Comparison of ENCODE assay signal across 8 cellular contexts in the genomic region with DNA sequence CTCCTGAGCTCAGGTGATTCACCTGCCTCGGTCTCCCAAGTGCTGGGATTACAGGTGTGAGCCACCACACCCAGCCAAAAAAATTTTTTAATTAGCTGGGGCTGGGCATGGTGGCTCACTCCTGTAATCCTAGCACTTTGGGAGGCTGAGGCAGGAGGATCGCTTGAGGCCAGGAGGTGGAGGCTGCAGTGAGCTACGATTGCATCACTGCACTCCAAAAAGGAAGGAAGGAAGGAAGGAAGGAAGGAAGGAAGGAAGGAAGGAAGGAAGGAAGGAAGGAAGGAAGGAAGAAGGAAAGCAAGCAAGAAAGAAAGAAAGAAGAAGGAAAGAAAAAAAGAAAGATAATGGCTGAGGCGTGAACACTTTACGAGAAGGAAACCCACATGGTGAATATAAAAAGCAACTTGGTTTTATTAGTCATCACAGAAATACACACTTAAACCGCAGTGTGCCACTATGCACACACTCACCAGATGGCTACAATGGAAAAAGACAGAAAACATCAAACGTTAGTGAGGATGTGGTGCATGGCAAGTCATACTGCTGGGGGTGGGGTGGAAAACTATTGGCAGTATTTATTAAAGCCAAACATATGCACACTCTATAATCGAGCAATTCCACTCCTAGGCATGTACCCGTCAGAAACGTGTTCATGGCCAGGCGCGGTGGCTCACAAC. TPM values are rescaled to one million over a fixed set of nuclear protein-coding genes. Genes with fewer than 3 reads are reported as not detected.
A peak's percentile ranks its signal among the peaks of the same experiment; 100 is the strongest.
DNase-seq lines count a peak whose midpoint lies in the region; ATAC-seq and TF ChIP-seq lines count a peak whose summit lies in the region.

No MANE protein-coding gene starts in this region.

- no peak overlapping the region for H3K4me3 ChIP-seq in RWPE2 (ENCODE audit: severe bottlenecking)
- H3K4me3 ChIP-seq in heart left ventricle = no peak overlapping the region

- H3K27ac ChIP-seq in RWPE2 (ENCODE audit: poor library complexity, severe bottlenecking) (no peak overlapping the region), heart left ventricle (no peak overlapping the region)

- intact Hi-C loops in heart left ventricle (cut with DNase I) = no loop called here

- peak; percentile 45; the same call in 2 of the 3 replicates for ATAC-seq in RWPE2 (ENCODE audit: low read depth)
- no peak for ATAC-seq in omental fat pad (ENCODE audit: low FRiP score)
- no peak for ATAC-seq in GM21447 (IDR thresholded peaks at IDR 0.05; ENCODE audit: unreplicated experiment)
- no peak for ATAC-seq in heart left ventricle

- WGBS in heart left ventricle, 4 donors = 73 to 81% (median 78%) methylated on average over 12 of the region's 12 CpGs

- DNase-seq in EL (peak; percentile 78), RWPE2 (ENCODE audit: low spot score) (no peak), NCI-H2029 treated with DMSO at 0.1 percent for 48 hours (lab: John Stamatoyannopoulos, UW) (no peak), omental fat pad (ENCODE audit: low spot score) (no peak), heart left ventricle (no peak)
- peak; percentile 61 for DNase-seq in activated naive CD4-positive, alpha-beta T cell treated with anti-CD3 and anti-CD28 coated beads, Interleukin-2, amount 50 U/mL, for 16 hours
- DNase-seq in stimulated activated CD4-positive, alpha-beta T cell treated with anti-CD3 and anti-CD28 coated beads, Interleukin-12 subunit alpha, Interleukin-12 subunit beta, amount 100 ng/mL, for 48 hours (ENCODE audit: low read depth in 2 of 3, low spot score in 1 of 3) = peak; percentile 41 to 68 (median 50)

- TF ChIP-seq CTCF in RWPE2 (IDR thresholded peaks at IDR 0.05; ENCODE audit: poor library complexity, severe bottlenecking) (peak; percentile 25), omental fat pad (IDR thresholded peaks at IDR 0.05) (no peak), heart left ventricle (IDR thresholded peaks at IDR 0.05) (no peak)

- H3K9me3 ChIP-seq in RWPE2 (ENCODE audit: severe bottlenecking) = no peaks in the 10 kb centered on the region
- H3K9me3 ChIP-seq in heart left ventricle = no peaks in the 10 kb centered on the region

- no peaks in the 10 kb centered on the region for H3K27me3 ChIP-seq in RWPE2 (ENCODE audit: insufficient read depth, poor library complexity, severe bottlenecking)
- peaks cover 0 to 3% (median 0%) of the 10 kb centered on the region in 9 donors for H3K27me3 ChIP-seq in heart left ventricle

- H3K36me3 ChIP-seq in RWPE2 (ENCODE audit: low read depth) (no peaks in the 10 kb centered on the region), heart left ventricle (no peaks in the 10 kb centered on the region)

- no peak for TF ChIP-seq POLR2A in heart left ventricle (IDR thresholded peaks at IDR 0.05)

- H3K4me1 ChIP-seq in RWPE2 (ENCODE audit: insufficient read depth, poor library complexity, severe bottlenecking) = peaks cover 7% of the 10 kb centered on the region
- peaks cover 0 to 16% (median 1%) of the 10 kb centered on the region in 12 donors for H3K4me1 ChIP-seq in heart left ventricle

RNA-seq across cellular contexts. Expression of a gene that starts 4.4 kb away (rescaled TPM):
- total RNA-seq in omental fat pad (1 to 10 TPM in 3 of 4 donors, not detected in 1; 1.4 to 3.0 (median 1.6) TPM), heart left ventricle (under 1 TPM in 2 of 9 donors, not detected in 7; 0.75 to 0.77 TPM)
- polyA plus RNA-seq in heart left ventricle = under 1 TPM; 0.53 to 0.94 TPM

RNA-seq across cellular contexts. Expression of a gene that starts 37.2 kb away (rescaled TPM):
- total RNA-seq in omental fat pad = 10 to 100 TPM in 1 of 4 donors, 1 to 10 TPM in 1, not detected in 2; 2.5 to 10.8 TPM
- under 1 TPM in 2 of 9 donors, not detected in 7; 0.60 to 0.77 TPM for total RNA-seq in heart left ventricle
- polyA plus RNA-seq in heart left ventricle = under 1 TPM in 1 of 2 donors, not detected in 1; 0.18 TPM

RNA-seq across cellular contexts. Expression of a gene that starts 37.7 kb away (rescaled TPM):
- 10 to 100 TPM; 24.9 to 51.2 (median 27.2) TPM for total RNA-seq in omental fat pad
- total RNA-seq in heart left ventricle = 10 to 100 TPM; 13.4 to 36.4 (median 26.1) TPM
- 10 to 100 TPM in 1 of 2 donors, 1 to 10 TPM in 1; 5.9 to 10.2 TPM for polyA plus RNA-seq in heart left ventricle

Comparison
In these comparisons a context has a peak if more than half of its experiments do, and no peak if none do; other contexts are left out.
1. DNase-seq: peak in EL (single experiment), activated naive CD4-positive, alpha-beta T cell treated with anti-CD3 and anti-CD28 coated beads, Interleukin-2, amount 50 U/mL, for 16 hours (single experiment) and stimulated activated CD4-positive, alpha-beta T cell treated with anti-CD3 and anti-CD28 coated beads, Interleukin-12 subunit alpha, Interleukin-12 subunit beta, amount 100 ng/mL, for 48 hours (3 of 3); none in RWPE2 (single experiment), NCI-H2029 treated with DMSO at 0.1 percent for 48 hours (single experiment), omental fat pad (single experiment) and heart left ventricle (0 of 5).